1 cellular context compared by ENCODE assay signal in genomic region chr1:52552505-52553371, GRCh38.
TF ChIP-seq lines count a peak whose summit lies in the region.

TSS of gene TUT4 (minus strand) at chr1:52553092. CDS start at chr1:52526280, 26,812 bp downstream.

TF ChIP-seq in HepG2, 621 proteins besides CTCF, POLR2A, EP300 and RAD21 (continued from another document and continues in another):
- TF ChIP-seq AHDC1 (CRISPR knock-in tag; IDR thresholded peaks at IDR 0.05; ENCODE audit: borderline replicate concordance) (peak; percentile 38; the same call in 1 of the 2 replicates), BCL3 (CRISPR knock-in tag; IDR thresholded peaks at IDR 0.05) (no peak; the same call in 1 of the 2 replicates), ZNF550 (CRISPR knock-in tag; IDR thresholded peaks at IDR 0.05; ENCODE audit: borderline replicate concordance) (no peak), NCOR1 (IDR thresholded peaks at IDR 0.05; ENCODE audit: borderline replicate concordance, low read length) (no peak; the same call in 1 of the 2 replicates), ZNF816 (CRISPR knock-in tag; IDR thresholded peaks at IDR 0.05; ENCODE audit: borderline replicate concordance) (no peak), HDAC1 (CRISPR knock-in tag; IDR thresholded peaks at IDR 0.05) (peak; percentile 76; the same call in 1 of the 2 replicates), ZNF83 (CRISPR knock-in tag; IDR thresholded peaks at IDR 0.05; ENCODE audit: borderline replicate concordance) (no peak), MXD3 (CRISPR knock-in tag; IDR thresholded peaks at IDR 0.05) (peak; percentile 75), ZNF891 (CRISPR knock-in tag; IDR thresholded peaks at IDR 0.05) (peak; percentile 92; the same call in 1 of the 2 replicates), SPEN (CRISPR knock-in tag; IDR thresholded peaks at IDR 0.05; ENCODE audit: low read depth) (peak; percentile 71), FOXP1 (IDR thresholded peaks at IDR 0.05) (no peak), FOXP1 (CRISPR knock-in tag; IDR thresholded peaks at IDR 0.05) (no peak), NFE2 (CRISPR knock-in tag; IDR thresholded peaks at IDR 0.05) (no peak), ZBED4 (CRISPR knock-in tag; IDR thresholded peaks at IDR 0.05; ENCODE audit: borderline replicate concordance) (no peak), ZNF207 (IDR thresholded peaks at IDR 0.05; ENCODE audit: borderline replicate concordance) (no peak), LRRFIP1 (CRISPR knock-in tag; conservative IDR thresholded peaks at IDR 0.05) (no peak), CSRNP2 (CRISPR knock-in tag; conservative IDR thresholded peaks at IDR 0.05; ENCODE audit: low read depth) (no peak), KIAA2018 (CRISPR knock-in tag; IDR thresholded peaks at IDR 0.05; ENCODE audit: borderline replicate concordance) (no peak), ZNF232 (CRISPR knock-in tag; IDR thresholded peaks at IDR 0.05; ENCODE audit: borderline replicate concordance) (peak; percentile 28; the same call in 1 of the 2 replicates), ZFYVE20 (CRISPR knock-in tag; IDR thresholded peaks at IDR 0.05; ENCODE audit: borderline replicate concordance, low read depth) (peak; percentile 51; the same call in 1 of the 2 replicates), SP140L (CRISPR knock-in tag; IDR thresholded peaks at IDR 0.05; ENCODE audit: borderline replicate concordance) (no peak), HOMEZ (CRISPR knock-in tag; IDR thresholded peaks at IDR 0.05; ENCODE audit: low read depth) (no peak), NAIF1 (CRISPR knock-in tag; IDR thresholded peaks at IDR 0.05; ENCODE audit: borderline replicate concordance) (no peak), MLX (CRISPR knock-in tag; IDR thresholded peaks at IDR 0.05) (no peak)
